Comparison of ENCODE assay signal across 16 cellular contexts in genomic region chr2:205245652-205246051, GRCh38.
DNase-seq lines count a peak whose midpoint lies in the region; ATAC-seq and TF ChIP-seq lines count a peak whose summit lies in the region.
"Had no signal": no experiment of that assay in that cellular context is flagged by ENCODE, and none has a peak within 500 bp of the region (broad histone marks: within the 10 kb centered on the region; RNA-seq: fewer than 3 reads in every experiment).

No MANE protein-coding gene starts in this region.

- TF ChIP-seq CTCF in AG04449 (IDR thresholded peaks at IDR 0.05; ENCODE audit: insufficient read depth, low read length, missing control alignments) (no peak), tibial nerve (IDR thresholded peaks at IDR 0.05) (no peak)

- CTCF ChIA-PET in AG04449 (lab: Yijun Ruan, JAX), result no interaction called here

- H3K27me3 ChIP-seq in tibial nerve, result no peaks in the 10 kb centered on the region
- H3K27me3 ChIP-seq: spleen, vagina had no signal

- H3K9me3 ChIP-seq in tibial nerve, result no peaks in the 10 kb centered on the region
- H3K9me3 ChIP-seq: spleen, vagina had no signal

- H3K36me3 ChIP-seq in tibial nerve, result no peaks in the 10 kb centered on the region
- H3K36me3 ChIP-seq: spleen, vagina had no signal

- WGBS in tibial nerve, 2 donors, result 44 to 46% methylated on average over 2 of the region's 2 CpGs

- peak; percentile 33 for DNase-seq in AG04449 (ENCODE audit: low read depth, low spot score)
- DNase-seq in NCI-H226, result peak; percentile 1
- DNase-seq in epithelial cell of prostate (ENCODE audit: low read depth, low spot score), result peak; percentile 22
- DNase-seq in medulla oblongata (ENCODE audit: extremely low spot score), result peak; percentile 20
- no peak for DNase-seq in stimulated activated CD4-positive, alpha-beta T cell treated with anti-CD3 and anti-CD28 coated beads, Interleukin-1b, Interleukin-23, amount 100 ng/mL, for 48 hours
- DNase-seq in SIG-M5 treated with dmso at 0.1 percent for 504 hours (lab: John Stamatoyannopoulos, UW; ENCODE audit: unreplicated experiment), result no peak
- DNase-seq in tibial nerve (ENCODE audit: low spot score in 2 of 2), result no peak
- DNase-seq: activated CD4-positive, alpha-beta T cell treated with anti-CD3 and anti-CD28 coated beads for 4 hours; DMS79; H9; naive thymus-derived CD4-positive, alpha-beta T cell; NCI-H187; spleen had no signal

- TF ChIP-seq POLR2A in tibial nerve (IDR thresholded peaks at IDR 0.05), result no peak

- H3K27ac ChIP-seq in epithelial cell of prostate, result peak overlapping the region; percentile 3
- peak overlapping the region in 1 of 4 donors; percentile 0 for H3K27ac ChIP-seq in tibial nerve
- H3K27ac ChIP-seq: spleen, vagina had no signal

- no peak for ATAC-seq in GM18909 (IDR thresholded peaks at IDR 0.05; ENCODE audit: poor library complexity, unreplicated experiment)
- ATAC-seq: activated T-helper 17 cell treated with anti-CD3 and anti-CD28 coated beads, Interleukin-2, amount 50 U/mL, for 72 hours; naive thymus-derived CD4-positive, alpha-beta T cell had no signal

- H3K4me3 ChIP-seq in AG04449 (ENCODE audit: low read depth, low read length), result no peak overlapping the region
- no peak overlapping the region for H3K4me3 ChIP-seq in tibial nerve
- H3K4me3 ChIP-seq: spleen, vagina had no signal

- TF ChIP-seq EP300 in tibial nerve (IDR thresholded peaks at IDR 0.05), result no peak

- POLR2A ChIA-PET in AG04449 (lab: Yijun Ruan, JAX), result no interaction called here

- H3K4me1 ChIP-seq in tibial nerve, result peaks cover 0 to 14% (median 0%) of the 10 kb centered on the region in 4 donors
- H3K4me1 ChIP-seq: spleen, vagina had no signal

Comparison
In these comparisons a context has a peak if more than half of its experiments do, and no peak if none do; other contexts are left out.
1. DNase-seq: peak in AG04449 (single experiment), NCI-H226 (single experiment), epithelial cell of prostate (single experiment) and medulla oblongata (single experiment); none in stimulated activated CD4-positive, alpha-beta T cell treated with anti-CD3 and anti-CD28 coated beads, Interleukin-1b, Interleukin-23, amount 100 ng/mL, for 48 hours (single experiment), SIG-M5 treated with dmso at 0.1 percent for 504 hours (single experiment) and tibial nerve (0 of 2).